10 cellular contexts compared by ENCODE assay signal in the genomic region with DNA sequence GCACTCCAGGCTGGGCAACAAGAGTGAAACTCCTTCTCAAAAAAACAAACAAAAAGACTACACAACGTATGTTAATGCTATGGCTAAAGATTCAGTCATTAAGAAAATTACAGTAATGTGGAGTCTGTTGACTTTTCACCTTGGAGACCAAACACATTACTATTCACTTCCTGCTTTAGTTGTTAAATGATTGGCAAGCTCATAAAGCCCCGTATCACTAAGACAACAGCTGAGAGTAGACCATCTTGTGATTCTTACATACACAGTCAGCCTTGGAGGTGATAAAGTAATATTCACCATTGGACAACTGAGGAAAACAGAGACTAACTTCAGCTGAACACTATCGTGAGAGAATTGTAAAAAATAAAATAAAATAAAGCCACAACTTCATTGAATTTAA.
A peak's percentile ranks its signal among the peaks of the same experiment; 100 is the strongest.
DNase-seq lines count a peak whose midpoint lies in the region; ATAC-seq and TF ChIP-seq lines count a peak whose summit lies in the region.
"Had no signal": no experiment of that assay in that cellular context is flagged by ENCODE, and none has a peak within 500 bp of the region (broad histone marks: within the 10 kb centered on the region; RNA-seq: fewer than 3 reads in every experiment).

No MANE protein-coding gene starts in this region.

- TF ChIP-seq POLR2A in body of pancreas (IDR thresholded peaks at IDR 0.05), result no peak

- H3K4me1 ChIP-seq in body of pancreas (no peaks in the 10 kb centered on the region), osteoblast (ENCODE audit: insufficient read depth, low read length) (no peaks in the 10 kb centered on the region)

- H3K79me2 ChIP-seq in osteoblast (ENCODE audit: insufficient read depth, low read length), result no peaks in the 10 kb centered on the region

- WGBS in body of pancreas, 2 donors, result 22% methylated on average over 3 of the region's 3 CpGs

- H3K27ac ChIP-seq in body of pancreas, result no peak overlapping the region
- H3K27ac ChIP-seq in osteoblast (ENCODE audit: low read depth, low read length), result no peak overlapping the region

- no peaks in the 10 kb centered on the region for H3K36me3 ChIP-seq in body of pancreas (replicated peaks in 1 of 2; ENCODE audit: insufficient read depth in 1 of 2, low read depth in 2 of 2)
- H3K36me3 ChIP-seq in osteoblast (ENCODE audit: insufficient read depth, low read length), result no peaks in the 10 kb centered on the region

- DNase-seq in MV-4-11 (lab: John Stamatoyannopoulos, UW), result peak; percentile 55
- no peak for DNase-seq in body of pancreas
- peak; percentile 66 for DNase-seq in osteoblast (ENCODE audit: insufficient read length, low spot score, missing footprints)
- DNase-seq in AG08396 (ENCODE audit: low spot score), result no peak
- no peak for DNase-seq in activated CD4-positive, alpha-beta T cell treated with anti-CD3 and anti-CD28 coated beads for 1 hour
- DNase-seq in NK-92 (lab: John Stamatoyannopoulos, UW; ENCODE audit: unreplicated experiment), result no peak
- DNase-seq: kidney, NCI-H2227 treated with DMSO at 0.1 percent for 48 hours had no signal

- peak overlapping the region; percentile 56 for H2AFZ ChIP-seq in osteoblast (ENCODE audit: low read length)

- ATAC-seq in GM19043 (IDR thresholded peaks at IDR 0.05; ENCODE audit: low read depth, unreplicated experiment), result peak; percentile 62
- peak; percentile 40 for ATAC-seq in body of pancreas
- no peak for ATAC-seq in HG03469 (IDR thresholded peaks at IDR 0.05; ENCODE audit: unreplicated experiment)

- no peaks in the 10 kb centered on the region for H4K20me1 ChIP-seq in osteoblast (ENCODE audit: insufficient read depth, low read length)

- H3K4me2 ChIP-seq in osteoblast (ENCODE audit: insufficient read depth, low read length), result no peak overlapping the region

- H3K4me3 ChIP-seq in body of pancreas (no peak overlapping the region), osteoblast (ENCODE audit: insufficient read depth, low read length) (no peak overlapping the region)

- intact Hi-C loops in body of pancreas (cut with DNase I), result no loop called here

- H3K27me3 ChIP-seq in body of pancreas (no peaks in the 10 kb centered on the region), osteoblast (ENCODE audit: insufficient read depth, low read length) (no peaks in the 10 kb centered on the region)

- TF ChIP-seq CTCF in body of pancreas (IDR thresholded peaks at IDR 0.05), result no peak
- no peak for TF ChIP-seq CTCF in osteoblast (IDR thresholded peaks at IDR 0.05; ENCODE audit: extremely low read depth, low read depth, low read length)

- H3K9me3 ChIP-seq in body of pancreas, result no peaks in the 10 kb centered on the region
- H3K9me3 ChIP-seq in osteoblast (ENCODE audit: low read depth, low read length), result no peaks in the 10 kb centered on the region

Comparison
In these comparisons a context has a peak if more than half of its experiments do, and no peak if none do; other contexts are left out.
1. DNase-seq: peak in MV-4-11 (single experiment) and osteoblast (single experiment); none in body of pancreas (0 of 4), AG08396 (single experiment), activated CD4-positive, alpha-beta T cell treated with anti-CD3 and anti-CD28 coated beads for 1 hour (single experiment) and NK-92 (single experiment).